In genomic region chr14:68849416-68849815, GRCh38 we compare ENCODE assay signal across 17 cellular contexts.
"Had no signal": no experiment of that assay in that cellular context is flagged by ENCODE, and none has a peak within 500 bp of the region (broad histone marks: within the 10 kb centered on the region; RNA-seq: fewer than 3 reads in every experiment).

No MANE protein-coding gene starts in this region.

- H3K9me3 ChIP-seq: pancreas, right lobe of liver, testis, tibial nerve, upper lobe of right lung had no signal

- H3K4me1 Mint-ChIP-seq: mesothelial cell of epicardium, neural progenitor cell had no signal

- H3K4me1 ChIP-seq: neural progenitor cell, pancreas, testis, tibial nerve had no signal

- H3K9me3 Mint-ChIP-seq: natural killer cell; stimulated activated naive CD8-positive, alpha-beta T cell treated with anti-CD3 and anti-CD28 coated beads, Interleukin-15, amount 100 ng/mL, for 72 hours had no signal

- H3K36me3 Mint-ChIP-seq: immature natural killer cell, mesothelial cell of epicardium, natural killer cell, neural progenitor cell had no signal

- H3K4me2 ChIP-seq: neural progenitor cell had no signal

- H3K27ac ChIP-seq: coronary artery, neural progenitor cell, pancreas, testis, tibial nerve, upper lobe of right lung had no signal

- H2AFZ ChIP-seq: neural progenitor cell had no signal

- ATAC-seq: natural killer cell; pancreas; stimulated activated naive B cell treated with anti-CD40 and anti-IgM and Interleukin-4, amounts not matched to agents 10 μg/mL and 1 μg/mL and 100 μg/mL, for 72 hours; stimulated activated naive CD8-positive, alpha-beta T cell treated with anti-CD3 and anti-CD28 coated beads, Interleukin-15, amount 100 ng/mL, for 72 hours; upper lobe of right lung had no signal

- H3K27me3 Mint-ChIP-seq: progenitor cell of endocrine pancreas; stimulated activated naive CD8-positive, alpha-beta T cell treated with anti-CD3 and anti-CD28 coated beads, Interleukin-15, amount 100 ng/mL, for 72 hours had no signal

- H3K27me3 ChIP-seq: neural progenitor cell, pancreas, right lobe of liver, testis, tibial nerve, upper lobe of right lung had no signal

- DNase-seq: caudate nucleus; effector CD4-positive, alpha-beta T cell; immature natural killer cell; natural killer cell; occipital lobe; pancreas; right lobe of liver; stimulated activated CD4-positive, alpha-beta T cell treated with anti-CD3 and anti-CD28 coated beads, Interleukin-4, amount 100 ng/mL, for 1 hour; stimulated activated naive B cell treated with anti-CD40 and anti-IgM and Interleukin-4, amounts not matched to agents 10 μg/mL and 1 μg/mL and 100 μg/mL, for 72 hours; stimulated activated naive CD8-positive, alpha-beta T cell treated with anti-CD3 and anti-CD28 coated beads, Interleukin-15, amount 100 ng/mL, for 72 hours; testis; upper lobe of right lung had no signal

- H3K4me3 ChIP-seq: coronary artery, neural progenitor cell, pancreas, right lobe of liver, testis, tibial nerve, upper lobe of right lung had no signal

- H3K9ac ChIP-seq: neural progenitor cell had no signal

- H3K36me3 ChIP-seq: neural progenitor cell, pancreas, right lobe of liver, tibial nerve, upper lobe of right lung had no signal

- H3K4me3 Mint-ChIP-seq: immature natural killer cell; mesothelial cell of epicardium; natural killer cell; neural progenitor cell; stimulated activated naive B cell treated with anti-CD40 and anti-IgM and Interleukin-4, amounts not matched to agents 10 μg/mL and 1 μg/mL and 100 μg/mL, for 72 hours; stimulated activated naive CD8-positive, alpha-beta T cell treated with anti-CD3 and anti-CD28 coated beads, Interleukin-15, amount 100 ng/mL, for 72 hours had no signal

- H3K27ac Mint-ChIP-seq: immature natural killer cell; mesothelial cell of epicardium; natural killer cell; neural progenitor cell; progenitor cell of endocrine pancreas; stimulated activated naive B cell treated with anti-CD40 and anti-IgM and Interleukin-4, amounts not matched to agents 10 μg/mL and 1 μg/mL and 100 μg/mL, for 72 hours had no signal
